9 cellular contexts compared by ENCODE assay signal in the genomic region with DNA sequence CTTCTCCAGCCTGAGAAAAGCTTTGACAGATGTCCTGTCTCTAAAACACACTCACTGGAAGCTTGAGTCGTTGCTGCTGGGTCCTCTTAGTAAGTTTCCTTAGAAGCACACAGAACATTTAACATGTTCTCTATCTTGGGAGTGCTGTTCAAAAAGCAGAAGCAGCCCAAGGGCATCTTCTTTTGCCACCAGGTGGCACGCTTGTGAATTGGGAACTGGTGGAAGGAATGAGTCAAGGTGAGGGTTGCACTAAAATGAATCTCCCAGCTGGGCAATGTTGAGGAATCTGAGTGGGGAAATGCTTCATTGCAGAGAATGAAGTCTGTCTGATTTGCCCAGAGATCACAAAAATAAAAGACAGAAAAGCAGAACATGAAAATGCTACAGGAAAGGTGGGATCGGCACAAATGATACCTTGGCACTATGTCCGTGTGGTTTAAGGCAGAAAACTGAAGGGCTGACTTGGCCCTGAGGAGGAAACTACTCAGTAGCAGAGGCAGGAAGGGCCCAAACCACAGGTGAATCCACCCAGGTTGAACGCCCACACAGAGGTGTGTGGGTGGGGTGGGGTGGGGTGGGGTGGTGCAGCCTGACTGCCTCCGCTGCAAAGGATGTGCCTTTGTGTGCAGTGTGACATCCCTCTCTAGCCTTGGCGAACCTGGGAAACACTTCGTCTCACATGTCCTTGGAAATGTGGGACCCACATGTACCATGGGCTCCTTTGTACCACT. TPM values are rescaled to one million over a fixed set of nuclear protein-coding genes. Genes with fewer than 3 reads are reported as not detected.
DNase-seq lines count a peak whose midpoint lies in the region; ATAC-seq and TF ChIP-seq lines count a peak whose summit lies in the region.
"Had no signal": no experiment of that assay in that cellular context is flagged by ENCODE, and none has a peak within 500 bp of the region (broad histone marks: within the 10 kb centered on the region; RNA-seq: fewer than 3 reads in every experiment).

No MANE protein-coding gene starts in this region.

- POLR2A ChIA-PET in WTC11 (lab: Charles Lee): no interaction called here

- H3K4me3 ChIP-seq in effector memory CD4-positive, alpha-beta T cell (ENCODE audit: insufficient read depth, low read depth, low read length, poor library complexity, severe bottlenecking): no peak overlapping the region
- H3K4me3 ChIP-seq: adrenal gland had no signal

- H3K4me3 Mint-ChIP-seq in WTC11: no peak overlapping the region

- DNase-seq in DMS53 (lab: John Stamatoyannopoulos, UW) (peak; percentile 44), DMS53 treated with DMSO at 0.1 percent for 48 hours (lab: John Stamatoyannopoulos, UW; ENCODE audit: unreplicated experiment) (no peak), WTC11 (ENCODE audit: low spot score) (peak; percentile 56), NCI-H446 (lab: John Stamatoyannopoulos, UW) (no peak)
- peak in 2 of 3 donors; percentile 18 to 24 for DNase-seq in effector memory CD4-positive, alpha-beta T cell
- peak; percentile 30 for DNase-seq in stimulated activated CD4-positive, alpha-beta T cell treated with anti-CD3 and anti-CD28 coated beads, Interleukin-12 subunit alpha, Interleukin-12 subunit beta, amount 100 ng/mL, for 4 hours

- TF ChIP-seq CTCF in WTC11 (IDR thresholded peaks at IDR 0.05): no peak; the same call in 1 of the 2 replicates

- CTCF ChIA-PET in WTC11 (lab: Charles Lee): interaction anchor here (0.6 to 1.1 kb wide), 4 partner anchors 21 to 278 kb away, joined by 3 to 4 read pairs (median 3); no protein-coding TSS in a partner anchor

- peaks cover 24% of the 10 kb centered on the region for H3K4me1 Mint-ChIP-seq in WTC11

- ATAC-seq in WTC11 (peak; percentile 76), HG02870 (IDR thresholded peaks at IDR 0.05; ENCODE audit: unreplicated experiment) (no peak)

- H3K27me3 Mint-ChIP-seq in WTC11 (ENCODE audit: low read depth): no peaks in the 10 kb centered on the region

- H3K36me3 ChIP-seq in effector memory CD4-positive, alpha-beta T cell (ENCODE audit: control insufficient read depth, insufficient read depth, low read length): no peaks in the 10 kb centered on the region
- H3K36me3 ChIP-seq: adrenal gland had no signal

- no peaks in the 10 kb centered on the region for H3K9me3 ChIP-seq in effector memory CD4-positive, alpha-beta T cell (ENCODE audit: control insufficient read depth, low read length)
- H3K9me3 ChIP-seq: adrenal gland had no signal

- no peaks in the 10 kb centered on the region for H3K27me3 ChIP-seq in effector memory CD4-positive, alpha-beta T cell (replicated peaks; ENCODE audit: control insufficient read depth, insufficient read depth, low read length, poor library complexity, severe bottlenecking)
- H3K27me3 ChIP-seq: adrenal gland had no signal

- no peak overlapping the region for H3K27ac ChIP-seq in effector memory CD4-positive, alpha-beta T cell (ENCODE audit: insufficient read depth, low read length, poor library complexity, severe bottlenecking)
- H3K27ac ChIP-seq: adrenal gland had no signal

- no peaks in the 10 kb centered on the region for H3K9me3 Mint-ChIP-seq in WTC11

- no peak for TF ChIP-seq EP300 in Ishikawa (IDR thresholded peaks at IDR 0.05; ENCODE audit: borderline replicate concordance)

- no peak overlapping the region for H3K27ac Mint-ChIP-seq in WTC11

- H3K36me3 Mint-ChIP-seq in WTC11: no peaks in the 10 kb centered on the region

- peak; percentile 27; the same call in 1 of the 2 replicates for TF ChIP-seq RAD21 in Ishikawa (IDR thresholded peaks at IDR 0.05; ENCODE audit: low read depth)

- no peaks in the 10 kb centered on the region for H3K4me1 ChIP-seq in effector memory CD4-positive, alpha-beta T cell (ENCODE audit: control insufficient read depth, insufficient read depth, low read length, poor library complexity, severe bottlenecking)
- H3K4me1 ChIP-seq: adrenal gland had no signal

TF ChIP-seq in Ishikawa, 13 proteins besides CTCF, POLR2A, EP300 and RAD21 (continues in another document):
- TF ChIP-seq TEAD4 (IDR thresholded peaks at IDR 0.05): no peak
- no peak for TF ChIP-seq REST (IDR thresholded peaks at IDR 0.05; ENCODE audit: low read depth)
- no peak for TF ChIP-seq MAX (IDR thresholded peaks at IDR 0.05)
- TF ChIP-seq CEBPB (IDR thresholded peaks at IDR 0.05): no peak
- TF ChIP-seq EGR1 (IDR thresholded peaks at IDR 0.05): no peak
- no peak for TF ChIP-seq FOXM1 (IDR thresholded peaks at IDR 0.05; ENCODE audit: borderline replicate concordance, low read depth)
- TF ChIP-seq CREB1 (IDR thresholded peaks at IDR 0.05; ENCODE audit: low read depth): no peak
- no peak for TF ChIP-seq TAF1 (IDR thresholded peaks at IDR 0.05; ENCODE audit: low read depth)
- no peak for TF ChIP-seq TCF12 (IDR thresholded peaks at IDR 0.05; ENCODE audit: low read depth)
- TF ChIP-seq ZBTB7A (IDR thresholded peaks at IDR 0.05; ENCODE audit: low read depth): no peak

TF ChIP-seq in WTC11, 78 proteins besides CTCF, POLR2A, EP300 and RAD21:
- TF ChIP-seq AR (CRISPR knock-in tag; IDR thresholded peaks at IDR 0.05) (no peak), GABPB1 (CRISPR knock-in tag; IDR thresholded peaks at IDR 0.05) (no peak), ZNF423 (CRISPR knock-in tag; IDR thresholded peaks at IDR 0.05) (no peak), RORB (CRISPR knock-in tag; IDR thresholded peaks at IDR 0.05) (no peak)
- TF ChIP-seq, protein P1, sequence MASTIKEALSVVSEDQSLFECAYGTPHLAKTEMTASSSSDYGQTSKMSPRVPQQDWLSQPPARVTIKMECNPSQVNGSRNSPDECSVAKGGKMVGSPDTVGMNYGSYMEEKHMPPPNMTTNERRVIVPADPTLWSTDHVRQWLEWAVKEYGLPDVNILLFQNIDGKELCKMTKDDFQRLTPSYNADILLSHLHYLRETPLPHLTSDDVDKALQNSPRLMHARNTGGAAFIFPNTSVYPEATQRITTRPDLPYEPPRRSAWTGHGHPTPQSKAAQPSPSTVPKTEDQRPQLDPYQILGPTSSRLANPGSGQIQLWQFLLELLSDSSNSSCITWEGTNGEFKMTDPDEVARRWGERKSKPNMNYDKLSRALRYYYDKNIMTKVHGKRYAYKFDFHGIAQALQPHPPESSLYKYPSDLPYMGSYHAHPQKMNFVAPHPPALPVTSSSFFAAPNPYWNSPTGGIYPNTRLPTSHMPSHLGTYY (CRISPR knock-in tag; IDR thresholded peaks at IDR 0.05): no peak
- TF ChIP-seq, protein P2, sequence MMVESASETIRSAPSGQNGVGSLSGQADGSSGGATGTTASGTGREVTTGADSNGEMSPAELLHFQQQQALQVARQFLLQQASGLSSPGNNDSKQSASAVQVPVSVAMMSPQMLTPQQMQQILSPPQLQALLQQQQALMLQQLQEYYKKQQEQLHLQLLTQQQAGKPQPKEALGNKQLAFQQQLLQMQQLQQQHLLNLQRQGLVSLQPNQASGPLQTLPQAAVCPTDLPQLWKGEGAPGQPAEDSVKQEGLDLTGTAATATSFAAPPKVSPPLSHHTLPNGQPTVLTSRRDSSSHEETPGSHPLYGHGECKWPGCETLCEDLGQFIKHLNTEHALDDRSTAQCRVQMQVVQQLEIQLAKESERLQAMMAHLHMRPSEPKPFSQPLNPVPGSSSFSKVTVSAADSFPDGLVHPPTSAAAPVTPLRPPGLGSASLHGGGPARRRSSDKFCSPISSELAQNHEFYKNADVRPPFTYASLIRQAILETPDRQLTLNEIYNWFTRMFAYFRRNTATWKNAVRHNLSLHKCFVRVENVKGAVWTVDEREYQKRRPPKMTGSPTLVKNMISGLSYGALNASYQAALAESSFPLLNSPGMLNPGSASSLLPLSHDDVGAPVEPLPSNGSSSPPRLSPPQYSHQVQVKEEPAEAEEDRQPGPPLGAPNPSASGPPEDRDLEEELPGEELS (CRISPR knock-in tag; IDR thresholded peaks at IDR 0.05): no peak

RNA-seq across cellular contexts. Expression of gene KIT, which starts 26.0 kb away (rescaled TPM):
- 20.3 to 23.3 TPM (median 20.3 TPM) in 3 replicates for total RNA-seq in WTC11 (2021)

Comparison
In these comparisons a context has a peak if more than half of its experiments do, and no peak if none do; other contexts are left out.
1. DNase-seq: peak in DMS53 (single experiment), WTC11 (single experiment), effector memory CD4-positive, alpha-beta T cell (2 of 3) and stimulated activated CD4-positive, alpha-beta T cell treated with anti-CD3 and anti-CD28 coated beads, Interleukin-12 subunit alpha, Interleukin-12 subunit beta, amount 100 ng/mL, for 4 hours (single experiment); none in DMS53 treated with DMSO at 0.1 percent for 48 hours (single experiment) and NCI-H446 (0 of 2).